ENCODE assay signal across 8 cellular contexts in genomic region chr19:38769635-38770211, GRCh38. TPM values are rescaled to one million over a fixed set of nuclear protein-coding genes. Genes with fewer than 3 reads are reported as not detected.
DNase-seq lines count a peak whose midpoint lies in the region; ATAC-seq and TF ChIP-seq lines count a peak whose summit lies in the region.

No MANE protein-coding gene starts in this region.

- peak overlapping the region; percentile 26 to 48 for H3K4me3 ChIP-seq in mucosa of rectum (ENCODE audit: low read length in 2 of 2)

- DNase-seq in 8988T (peak; percentile 96), LHCN-M2 (ENCODE audit: low read depth) (peak; percentile 33), activated T-cell treated with anti-CD3 and anti-CD28 coated beads for 24 hours (ENCODE audit: low read depth) (peak; percentile 78), erythroblast (lab: John Stamatoyannopoulos, UW) (peak; percentile 89 to 93), NCI-H524 (lab: John Stamatoyannopoulos, UW) (no peak)
- peak; percentile 85 to 90 for DNase-seq in stimulated activated CD8-positive, alpha-beta memory T cell treated with anti-CD3 and anti-CD28 coated beads, Interleukin-4, amount 100 ng/mL, for 1 hour (ENCODE audit: low read depth in 2 of 2, low spot score in 1 of 2)

- peak overlapping the region in 1 of 2 donors; percentile 55 for H3K27ac ChIP-seq in mucosa of rectum (ENCODE audit: low read depth in 2 of 2, low read length in 2 of 2)

- H3K27me3 ChIP-seq in mucosa of rectum (ENCODE audit: control insufficient read depth in 2 of 2, insufficient read depth in 2 of 2, low read length in 2 of 2), result no peaks in the 10 kb centered on the region

- H3K4me1 ChIP-seq in mucosa of rectum (ENCODE audit: control insufficient read depth in 2 of 2, insufficient read depth in 2 of 2, low read length in 2 of 2), result peaks cover 2 to 4% of the 10 kb centered on the region in 2 donors

- no peaks in the 10 kb centered on the region for H3K9me3 ChIP-seq in mucosa of rectum (ENCODE audit: control insufficient read depth in 2 of 2, low read length in 2 of 2)

- peak; percentile 67 for ATAC-seq in GM18907 (IDR thresholded peaks at IDR 0.05; ENCODE audit: unreplicated experiment)

- peak overlapping the region in 1 of 2 donors; percentile 14 for H3K9ac ChIP-seq in mucosa of rectum (ENCODE audit: low read depth in 1 of 2, low read length in 2 of 2)

- peak; percentile 47 for TF ChIP-seq POLR2A in erythroblast (IDR thresholded peaks at IDR 0.05; ENCODE audit: low read length)

- H3K36me3 ChIP-seq in mucosa of rectum (ENCODE audit: control insufficient read depth in 2 of 2, insufficient read depth in 2 of 2, low read length in 2 of 2), result no peaks in the 10 kb centered on the region

RNA-seq across cellular contexts. Expression of gene LGALS7, which starts 3.6 kb away (rescaled TPM):
- not detected in 2 replicates for total RNA-seq in LHCN-M2 (2014; rRNA removed)
- polyA plus RNA-seq in LHCN-M2 (2012), result not detected

RNA-seq across cellular contexts. Expression of gene LGALS7B, which starts 19.3 kb away (rescaled TPM):
- total RNA-seq in LHCN-M2 (2014; rRNA removed), result not detected in 2 replicates
- not detected for polyA plus RNA-seq in LHCN-M2 (2012)

RNA-seq across cellular contexts. Expression of gene CAPN12, which starts 25.4 kb away (rescaled TPM):
- total RNA-seq in LHCN-M2 (2014; rRNA removed), result not detected in 2 replicates
- 0.09 TPM for polyA plus RNA-seq in LHCN-M2 (2012)

RNA-seq across cellular contexts. Expression of gene LGALS4, which starts 43.0 kb away (rescaled TPM):
- not detected in 2 replicates for total RNA-seq in LHCN-M2 (2014; rRNA removed)
- polyA plus RNA-seq in LHCN-M2 (2012), result 0.15 TPM

Comparison
In these comparisons a context has a peak if more than half of its experiments do, and no peak if none do; other contexts are left out.
1. DNase-seq: peak in 8988T (single experiment), LHCN-M2 (single experiment), activated T-cell treated with anti-CD3 and anti-CD28 coated beads for 24 hours (single experiment), erythroblast (2 of 2) and stimulated activated CD8-positive, alpha-beta memory T cell treated with anti-CD3 and anti-CD28 coated beads, Interleukin-4, amount 100 ng/mL, for 1 hour (2 of 2); none in NCI-H524 (0 of 2).